8 cellular contexts compared by ENCODE assay signal in the genomic region with DNA sequence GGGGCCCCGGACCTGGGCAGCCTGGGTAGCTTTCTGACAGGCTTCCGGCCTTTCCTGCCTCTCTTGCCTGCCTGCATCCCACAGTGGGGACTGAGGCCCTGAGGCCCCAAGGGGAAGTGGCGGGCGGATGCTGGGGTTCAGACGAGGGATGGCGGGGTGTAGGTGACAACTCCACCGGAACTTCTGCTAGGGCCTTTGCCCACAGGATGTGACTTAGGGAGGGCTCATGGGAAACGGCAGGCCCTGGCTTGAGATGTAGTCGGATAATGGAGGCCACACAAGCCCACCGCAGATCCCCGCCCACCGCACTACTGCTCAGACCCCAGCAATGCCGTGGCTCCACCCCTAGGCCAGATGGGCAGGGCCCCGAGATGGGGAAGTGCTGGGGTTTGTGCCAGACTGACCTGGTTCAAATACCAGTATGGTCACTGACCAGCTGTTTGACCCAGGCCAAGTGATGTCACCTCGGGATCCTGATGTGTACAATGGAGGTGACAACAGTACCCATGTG. TPM values are rescaled to one million over a fixed set of nuclear protein-coding genes. Genes with fewer than 3 reads are reported as not detected.
A peak's percentile ranks its signal among the peaks of the same experiment; 100 is the strongest.
DNase-seq lines count a peak whose midpoint lies in the region; ATAC-seq lines count a peak whose summit lies in the region.

No MANE protein-coding gene starts in this region.

- peak; percentile 95 for DNase-seq in KG1 (lab: John Stamatoyannopoulos, UW)
- peak; percentile 56 to 60 for DNase-seq in activated CD8-positive, alpha-beta memory T cell treated with anti-CD3 and anti-CD28 coated beads for 4 hours (ENCODE audit: low read depth in 2 of 2)
- DNase-seq in cardiac septum (ENCODE audit: low spot score), result peak; percentile 89
- peak; percentile 50 for DNase-seq in stimulated activated CD8-positive, alpha-beta memory T cell treated with anti-CD3 and anti-CD28 coated beads, Interleukin-15, amount 100 ng/mL, for 1 hour (ENCODE audit: low read depth)
- no peak for DNase-seq in cortex of kidney (lab: John Stamatoyannopoulos, UW)
- DNase-seq in NCI-H146 treated with DMSO at 0.1 percent for 48 hours (lab: John Stamatoyannopoulos, UW; ENCODE audit: unreplicated experiment), result no peak
- DNase-seq in HCEC 1CT, result no peak

- intact Hi-C loops in cardiac septum (cut with DNase I), result no loop called here

- no peak for ATAC-seq in HG03108 (IDR thresholded peaks at IDR 0.05; ENCODE audit: unreplicated experiment)

RNA-seq across cellular contexts. Expression of gene CDK9, which starts 2.7 kb away (rescaled TPM):
- total RNA-seq in cardiac septum, result 48.7 TPM

RNA-seq across cellular contexts. Expression of gene SH2D3C, which starts 4.7 kb away (rescaled TPM):
- 16.0 TPM for total RNA-seq in cardiac septum

RNA-seq across cellular contexts. Expression of gene FPGS, which starts 19.5 kb away (rescaled TPM):
- 36.5 TPM for total RNA-seq in cardiac septum

RNA-seq across cellular contexts. Expression of gene TOR2A, which starts 48.1 kb away (rescaled TPM):
- total RNA-seq in cardiac septum, result 4.4 TPM

Comparison
In these comparisons a context has a peak if more than half of its experiments do, and no peak if none do; other contexts are left out.
1. DNase-seq: peak in KG1 (single experiment), activated CD8-positive, alpha-beta memory T cell treated with anti-CD3 and anti-CD28 coated beads for 4 hours (2 of 2), cardiac septum (single experiment) and stimulated activated CD8-positive, alpha-beta memory T cell treated with anti-CD3 and anti-CD28 coated beads, Interleukin-15, amount 100 ng/mL, for 1 hour (single experiment); none in cortex of kidney (single experiment), NCI-H146 treated with DMSO at 0.1 percent for 48 hours (single experiment) and HCEC 1CT (single experiment).